In the genomic region with DNA sequence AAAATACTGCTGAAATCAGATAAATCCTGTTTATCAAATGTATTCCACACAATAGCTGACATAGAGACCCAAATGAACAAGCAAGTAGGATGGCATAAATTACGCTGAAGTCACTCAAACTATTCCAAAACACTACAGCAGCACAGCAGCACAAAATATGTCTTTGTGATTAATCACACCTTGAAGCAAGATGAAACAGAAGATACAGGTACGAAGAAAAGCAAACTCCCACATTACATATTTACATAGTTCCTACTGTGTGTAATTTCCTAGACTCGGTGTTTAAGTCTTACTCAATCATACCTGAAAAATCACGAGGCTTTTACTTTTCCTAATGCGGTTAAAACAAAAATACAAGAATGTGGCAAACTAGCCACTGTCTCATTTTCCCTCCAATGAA, we compare ENCODE assay signal across 15 cellular contexts.
"Had no signal": no experiment of that assay in that cellular context is flagged by ENCODE, and none has a peak within 500 bp of the region (broad histone marks: within the 10 kb centered on the region; RNA-seq: fewer than 3 reads in every experiment).

No MANE protein-coding gene starts in this region.

- H3K27me3 ChIP-seq: hepatocyte, ovary, stomach had no signal

- H2AFZ ChIP-seq: hepatocyte had no signal

- H3K27ac Mint-ChIP-seq: activated B cell treated with CpG ODN at 0.5 μM for 24 hours; activated naive CD8-positive, alpha-beta T cell treated with anti-CD3 and anti-CD28 coated beads, Interleukin-2, amount 10 ng/mL, durations not matched to agents 7 days and 5 days; T-helper 1 cell treated with Interleukin-12 subunit alpha and Interleukin-12 subunit beta and Interleukin-4 antibody, amounts not matched to agents 30 μg/mL and 1 μg/mL, for 36 hours had no signal

- H3K36me3 ChIP-seq: ovary had no signal

- DNase-seq: activated B cell treated with CpG ODN at 0.5 μM for 24 hours; activated CD4-positive, alpha-beta T cell treated with anti-CD3 and anti-CD28 coated beads, Interleukin-2, amount 50 U/mL, for 4 hours; activated CD8-positive, alpha-beta memory T cell treated with anti-CD3 and anti-CD28 coated beads, Interleukin-2, amount 50 U/mL, for 4 hours; activated effector memory CD4-positive, alpha-beta T cell treated with Interleukin-2 at 50 U/mL for 16 hours; activated naive CD8-positive, alpha-beta T cell treated with anti-CD3 and anti-CD28 coated beads, Interleukin-2, amount 10 ng/mL, durations not matched to agents 7 days and 5 days; aorta; kidney glomerular epithelial cell; ovary; stimulated activated CD4-positive, alpha-beta T cell treated with anti-CD3 and anti-CD28 coated beads, Interleukin-4, amount 100 ng/mL, for 1 hour; stimulated activated CD8-positive, alpha-beta memory T cell treated with anti-CD3 and anti-CD28 coated beads, Interleukin-4, amount 100 ng/mL, for 48 hours; stomach had no signal

- H3K27ac ChIP-seq: hepatocyte, ovary had no signal

- H3K9me3 ChIP-seq: ovary, stomach had no signal

- H3K4me2 ChIP-seq: hepatocyte had no signal

- H3K4me3 ChIP-seq: hepatocyte, ovary, stomach had no signal

- FAIRE-seq: urothelium cell line had no signal

- H3K9me3 Mint-ChIP-seq: activated B cell treated with CpG ODN at 0.5 μM for 24 hours; activated naive CD8-positive, alpha-beta T cell treated with anti-CD3 and anti-CD28 coated beads, Interleukin-2, amount 10 ng/mL, durations not matched to agents 7 days and 5 days; neural crest cell; T-helper 1 cell treated with Interleukin-12 subunit alpha and Interleukin-12 subunit beta and Interleukin-4 antibody, amounts not matched to agents 30 μg/mL and 1 μg/mL, for 36 hours had no signal
